8 cellular contexts compared by ENCODE assay signal in genomic region chr4:24583451-24584174, GRCh38. TPM values are rescaled to one million over a fixed set of nuclear protein-coding genes. Genes with fewer than 3 reads are reported as not detected.
DNase-seq lines count a peak whose midpoint lies in the region; ATAC-seq and TF ChIP-seq lines count a peak whose summit lies in the region.

No MANE protein-coding gene starts in this region.

- H3K27me3 Mint-ChIP-seq in H9 (ENCODE audit: low read depth), result no peaks in the 10 kb centered on the region

- H3K18ac ChIP-seq in H9 (ENCODE audit: insufficient read length, low read depth, low read length), result peak overlapping the region; percentile 99

- H3K23ac ChIP-seq in H9 (ENCODE audit: insufficient read length, low read depth, low read length), result no peak overlapping the region

- ATAC-seq in DND-41 (ENCODE audit: insufficient read depth, low read depth), result peak; percentile 55
- peak; percentile 26 for ATAC-seq in gastroesophageal sphincter

- peak overlapping the region; percentile 88 for H4K8ac ChIP-seq in H9 (replicated peaks; ENCODE audit: insufficient read length, low read depth, low read length)

- H4K91ac ChIP-seq in H9 (ENCODE audit: insufficient read length, low read depth, low read length), result peak overlapping the region; percentile 99

- WGBS in H9 (ENCODE audit: extremely low coverage, insufficient read length, low lambda C conversion rate), result no CpG with 5 or more reads among the region's 49 CpGs
- WGBS in gastroesophageal sphincter (ENCODE audit: low coverage in 1 of 2), 2 donors, result 0% methylated on average over 13 to 14 of the region's 49 CpGs
- 0 to 1% methylated on average over 22 to 30 of the region's 49 CpGs for WGBS in thyroid gland, 2 donors

- peak overlapping the region; percentile 91 to 98 for H3K4me3 Mint-ChIP-seq in H9

- TF ChIP-seq POLR2A in gastroesophageal sphincter (IDR thresholded peaks at IDR 0.05) (no peak), thyroid gland (IDR thresholded peaks at IDR 0.05) (no peak)

- peak; percentile 71 for DNase-seq in DND-41
- DNase-seq in H9, result peak; percentile 44
- peak; percentile 48 for DNase-seq in LoVo (ENCODE audit: low spot score)
- peak; percentile 13 to 35 for DNase-seq in SHP77 (lab: John Stamatoyannopoulos, UW)
- peak; percentile 9 to 19 (median 13) for DNase-seq in activated naive CD4-positive, alpha-beta T cell (lab: John Stamatoyannopoulos, UW)
- peak; percentile 41 to 54 for DNase-seq in thyroid gland

- intact Hi-C loops in thyroid gland (cut with DNase I), result no loop called here

- TF ChIP-seq EP300 in gastroesophageal sphincter (IDR thresholded peaks at IDR 0.05), result no peak

- H3K4ac ChIP-seq in H9 (ENCODE audit: low read depth, low read length), result peak overlapping the region; percentile 78

- H2BK12ac ChIP-seq in H9 (ENCODE audit: insufficient read length, low read depth, low read length), result no peak overlapping the region

- TF ChIP-seq CTCF in DND-41 (IDR thresholded peaks at IDR 0.05; ENCODE audit: borderline replicate concordance, extremely low read depth, low read length, poor library complexity, severe bottlenecking), result no peak
- no peak for TF ChIP-seq CTCF in H9 (conservative IDR thresholded peaks at IDR 0.05)
- no peak for TF ChIP-seq CTCF in gastroesophageal sphincter (IDR thresholded peaks at IDR 0.05)
- no peak for TF ChIP-seq CTCF in neutrophil (IDR thresholded peaks at IDR 0.05)
- TF ChIP-seq CTCF in thyroid gland (IDR thresholded peaks at IDR 0.05), result no peak

- peak overlapping the region; percentile 100 for H3K9ac ChIP-seq in DND-41 (ENCODE audit: low read depth, low read length)
- peak overlapping the region; percentile 99 for H3K9ac ChIP-seq in H9 (ENCODE audit: extremely low read depth, insufficient read length, low read length)

- H2AK5ac ChIP-seq in H9 (ENCODE audit: insufficient read length, low read length), result no peak overlapping the region

- H3K36me3 ChIP-seq in DND-41 (ENCODE audit: insufficient read depth, low read length) (peaks cover 44% of the 10 kb centered on the region), gastroesophageal sphincter (no peaks in the 10 kb centered on the region), neutrophil (no peaks in the 10 kb centered on the region), thyroid gland (no peaks in the 10 kb centered on the region)

- no peaks in the 10 kb centered on the region for H3K23me2 ChIP-seq in H9 (ENCODE audit: insufficient read length, low read depth, low read length, poor library complexity, severe bottlenecking)

- peaks cover 3 to 4% of the 10 kb centered on the region in 2 experiments for H3K9me3 Mint-ChIP-seq in H9

- no peaks in the 10 kb centered on the region for H3K79me1 ChIP-seq in H9 (ENCODE audit: insufficient read depth, low read depth, low read length, poor library complexity, severe bottlenecking)

- H3K9me3 ChIP-seq in DND-41 (ENCODE audit: insufficient read depth, low read length, severe bottlenecking) (no peaks in the 10 kb centered on the region), H9 (ENCODE audit: control insufficient read depth, low read depth, low read length) (no peaks in the 10 kb centered on the region), gastroesophageal sphincter (no peaks in the 10 kb centered on the region), neutrophil (no peaks in the 10 kb centered on the region), thyroid gland (no peaks in the 10 kb centered on the region)

- peaks cover 26 to 36% of the 10 kb centered on the region in 2 experiments for H3K4me1 Mint-ChIP-seq in H9

- peak overlapping the region; percentile 94 to 99 (median 98) for H3K27ac Mint-ChIP-seq in H9

- H3K27me3 ChIP-seq in DND-41 (ENCODE audit: insufficient read depth, low read length, poor library complexity) (no peaks in the 10 kb centered on the region), H9 (ENCODE audit: insufficient read depth, low read length) (no peaks in the 10 kb centered on the region), gastroesophageal sphincter (no peaks in the 10 kb centered on the region), neutrophil (no peaks in the 10 kb centered on the region), thyroid gland (no peaks in the 10 kb centered on the region)

- H2AFZ ChIP-seq in DND-41 (ENCODE audit: low read depth, low read length) (peak overlapping the region; percentile 81), H9 (ENCODE audit: low read length) (no peak overlapping the region)

- H2BK120ac ChIP-seq in H9 (ENCODE audit: low read depth, low read length, poor library complexity, severe bottlenecking), result peak overlapping the region; percentile 78

- H3K79me2 ChIP-seq in DND-41 (ENCODE audit: insufficient read depth, low read length) (peaks cover 65% of the 10 kb centered on the region), H9 (ENCODE audit: insufficient read depth, low read length) (peaks cover 57% of the 10 kb centered on the region)

- peaks cover 49% of the 10 kb centered on the region for H3K4me1 ChIP-seq in DND-41 (ENCODE audit: insufficient read depth, low read length)
- peaks cover 2% of the 10 kb centered on the region; the same call in 1 of the 2 replicates for H3K4me1 ChIP-seq in H9 (ENCODE audit: insufficient read depth, low read length)
- H3K4me1 ChIP-seq in gastroesophageal sphincter, result peaks cover 11 to 49% (median 13%) of the 10 kb centered on the region in 3 donors
- H3K4me1 ChIP-seq in neutrophil (ENCODE audit: control insufficient read depth in 1 of 2, insufficient read depth in 1 of 2, low read depth in 1 of 2, low read length in 1 of 2), result peaks cover 21 to 27% of the 10 kb centered on the region in 2 experiments
- peaks cover 18 to 19% of the 10 kb centered on the region in 2 donors for H3K4me1 ChIP-seq in thyroid gland

- H3K56ac ChIP-seq in H9 (ENCODE audit: insufficient read length, low read depth, low read length), result peak overlapping the region; percentile 94

- H3K14ac ChIP-seq in H9 (ENCODE audit: insufficient read depth, low read length), result peak overlapping the region; percentile 100

- H3K4me2 ChIP-seq in DND-41 (ENCODE audit: insufficient read depth, low read length), result peak overlapping the region; percentile 74
- peak overlapping the region; percentile 99 for H3K4me2 ChIP-seq in H9 (ENCODE audit: insufficient read depth, insufficient read length, low read length)

- H2BK20ac ChIP-seq in H9 (ENCODE audit: low read depth, low read length, poor library complexity, severe bottlenecking), result no peak overlapping the region

- H3K4me3 ChIP-seq in DND-41 (ENCODE audit: low read depth in 1 of 2, low read length in 2 of 2), result peak overlapping the region; percentile 86 to 93
- H3K4me3 ChIP-seq in gastroesophageal sphincter, result peak overlapping the region; percentile 64 to 98
- H3K4me3 ChIP-seq in neutrophil (ENCODE audit: low read depth in 1 of 2, low read length in 1 of 2), result peak overlapping the region; percentile 90 to 99
- H3K4me3 ChIP-seq in thyroid gland (replicated peaks in 1 of 3), result peak overlapping the region; percentile 79 to 99 (median 90)

- H2BK15ac ChIP-seq in H9 (ENCODE audit: low read depth, low read length), result no peak overlapping the region

- H4K20me1 ChIP-seq in DND-41 (ENCODE audit: insufficient read depth, low read length) (peaks cover 45% of the 10 kb centered on the region), H9 (ENCODE audit: control insufficient read depth, insufficient read depth, insufficient read length) (no peaks in the 10 kb centered on the region)

- peaks cover 29 to 50% (median 49%) of the 10 kb centered on the region in 3 experiments for H3K36me3 Mint-ChIP-seq in H9 (ENCODE audit: insufficient read depth in 1 of 3, low read depth in 3 of 3)

- no peak overlapping the region for H3T11ph ChIP-seq in H9 (ENCODE audit: low read length)

- H3K27ac ChIP-seq in DND-41 (ENCODE audit: low read length), result peak overlapping the region; percentile 98
- H3K27ac ChIP-seq in H9 (ENCODE audit: insufficient read length, low read depth, low read length), result peak overlapping the region; percentile 69
- H3K27ac ChIP-seq in gastroesophageal sphincter, result peak overlapping the region; percentile 80 to 100 (median 98)
- H3K27ac ChIP-seq in neutrophil, result peak overlapping the region; percentile 79
- peak overlapping the region; percentile 71 to 99 (median 98) for H3K27ac ChIP-seq in thyroid gland

- H2BK5ac ChIP-seq in H9 (ENCODE audit: insufficient read length, low read length), result peak overlapping the region; percentile 78

- H4K5ac ChIP-seq in H9 (ENCODE audit: insufficient read length, low read depth, low read length), result peak overlapping the region; percentile 97

RNA-seq across cellular contexts. Expression of gene DHX15, which starts 0.7 kb away (rescaled TPM):
- 286 and 287 TPM in 2 replicates for total RNA-seq in H9 (2021)
- total RNA-seq in gastroesophageal sphincter, result 100 to 1,000 TPM in 3 of 4 donors, 10 to 100 TPM in 1; 91.0 to 146 (median 118) TPM
- 100 to 1,000 TPM; 139 to 199 (median 150) TPM for total RNA-seq in thyroid gland

Comparison
In these comparisons a context has a peak if more than half of its experiments do, and no peak if none do; other contexts are left out.
1. Peak in every context shown above with its lines: DNase-seq, ATAC-seq, H3K4me3 ChIP-seq and H3K27ac ChIP-seq.
2. DNase-seq: peak in every context shown above with its lines; median percentile 71 in DND-41; 48 in LoVo; 48 in thyroid gland; 44 in H9; 24 in SHP77; 13 in activated naive CD4-positive, alpha-beta T cell.